ENCODE assay signal across 8 cellular contexts in genomic region chr13:98842858-98843481, GRCh38.
DNase-seq lines count a peak whose midpoint lies in the region; ATAC-seq, FAIRE-seq and TF ChIP-seq lines count a peak whose summit lies in the region.

No MANE protein-coding gene starts in this region.

- CTCF ChIA-PET in naive thymus-derived CD4-positive, alpha-beta T cell (lab: Charles Lee): interaction anchor here (0.6 to 1.7 kb wide), 4 partner anchors 12 to 42 kb away, joined by 3 to 5 read pairs (median 3); no protein-coding TSS in a partner anchor

- no peaks in the 10 kb centered on the region for H3K9me2 ChIP-seq in OCI-LY1 (ENCODE audit: low read depth, low read length)

- no peaks in the 10 kb centered on the region for H4K20me1 ChIP-seq in OCI-LY1 (ENCODE audit: insufficient read depth, low read length)

- intact Hi-C loops in naive thymus-derived CD4-positive, alpha-beta T cell (cut with micrococcal nuclease): loop anchor here (1.0 to 10.0 kb wide), 5 partner anchors 158 to 986 kb away; no protein-coding TSS in a partner anchor

- no peak overlapping the region for H2AFZ ChIP-seq in OCI-LY1 (ENCODE audit: low read length)

- no peak overlapping the region for H3K9ac ChIP-seq in OCI-LY1 (ENCODE audit: low read length)

- no peak for FAIRE-seq in HTR-8/SVneo (lab: Jason Lieb, UNC)

- H3K27me3 ChIP-seq in OCI-LY1 (ENCODE audit: insufficient read depth, low read length): no peaks in the 10 kb centered on the region
- no peaks in the 10 kb centered on the region for H3K27me3 ChIP-seq in naive thymus-derived CD4-positive, alpha-beta T cell (ENCODE audit: control insufficient read depth in 2 of 2, insufficient read depth in 2 of 2, low read length in 2 of 2)

- H3K9me3 Mint-ChIP-seq in naive thymus-derived CD4-positive, alpha-beta T cell: no peaks in the 10 kb centered on the region

- H3K4me3 Mint-ChIP-seq in naive thymus-derived CD4-positive, alpha-beta T cell: no peak overlapping the region

- no peaks in the 10 kb centered on the region for H3K36me3 ChIP-seq in OCI-LY1 (ENCODE audit: insufficient read depth, low read length)
- H3K36me3 ChIP-seq in naive thymus-derived CD4-positive, alpha-beta T cell (ENCODE audit: control insufficient read depth in 2 of 3, insufficient read depth in 3 of 3, low read length in 3 of 3): peaks cover 0 to 29% (median 0%) of the 10 kb centered on the region in 3 experiments

- peaks cover 21 to 51% (median 25%) of the 10 kb centered on the region in 5 donors for H3K36me3 Mint-ChIP-seq in naive thymus-derived CD4-positive, alpha-beta T cell

- peaks cover 0 to 12% (median 9%) of the 10 kb centered on the region in 7 donors for H3K4me1 Mint-ChIP-seq in naive thymus-derived CD4-positive, alpha-beta T cell

- no peaks in the 10 kb centered on the region for H3K79me2 ChIP-seq in OCI-LY1 (ENCODE audit: insufficient read depth, low read length)

- H3K27me3 Mint-ChIP-seq in naive thymus-derived CD4-positive, alpha-beta T cell: no peaks in the 10 kb centered on the region

- no peaks in the 10 kb centered on the region for H3K4me1 ChIP-seq in OCI-LY1 (ENCODE audit: insufficient read depth, low read length, severe bottlenecking)
- H3K4me1 ChIP-seq in naive thymus-derived CD4-positive, alpha-beta T cell (ENCODE audit: control insufficient read depth in 2 of 2, insufficient read depth in 2 of 2, low read length in 2 of 2): no peaks in the 10 kb centered on the region

- no peak overlapping the region for H3K4me3 ChIP-seq in OCI-LY1 (ENCODE audit: low read depth, low read length, poor library complexity, severe bottlenecking)
- no peak overlapping the region for H3K4me3 ChIP-seq in epithelial cell of proximal tubule (ENCODE audit: low read depth, low read length)
- H3K4me3 ChIP-seq in naive thymus-derived CD4-positive, alpha-beta T cell (ENCODE audit: low read length): no peak overlapping the region

- POLR2A ChIA-PET in naive thymus-derived CD4-positive, alpha-beta T cell (lab: Charles Lee): no interaction called here

- peak overlapping the region in 5 of 9 donors; percentile 13 to 60 (median 46) for H3K27ac Mint-ChIP-seq in naive thymus-derived CD4-positive, alpha-beta T cell

- H3K9me3 ChIP-seq in OCI-LY1 (ENCODE audit: low read length): no peaks in the 10 kb centered on the region
- no peaks in the 10 kb centered on the region for H3K9me3 ChIP-seq in naive thymus-derived CD4-positive, alpha-beta T cell (ENCODE audit: control insufficient read depth in 2 of 3, low read length in 3 of 3)

- H3F3A ChIP-seq in OCI-LY1 (ENCODE audit: insufficient read depth, low read length): no peaks in the 10 kb centered on the region

- H3K4me2 ChIP-seq in OCI-LY1 (ENCODE audit: low read length): no peak overlapping the region

- H3K27ac ChIP-seq in OCI-LY1 (ENCODE audit: low read depth, low read length, poor library complexity, severe bottlenecking): no peak overlapping the region
- no peak overlapping the region for H3K27ac ChIP-seq in naive thymus-derived CD4-positive, alpha-beta T cell (ENCODE audit: low read depth, low read length)

- ATAC-seq in GM21515 (IDR thresholded peaks at IDR 0.05; ENCODE audit: unreplicated experiment): peak; percentile 94
- peak; percentile 87 for ATAC-seq in naive thymus-derived CD4-positive, alpha-beta T cell

- DNase-seq in DMS53 (lab: John Stamatoyannopoulos, UW) (peak; percentile 78), HTR-8/SVneo (ENCODE audit: insufficient read length, low spot score) (peak; percentile 55), epithelial cell of proximal tubule (ENCODE audit: low read depth) (no peak), stromal cell of bone marrow (ENCODE audit: low read depth) (peak; percentile 54)
- DNase-seq in activated CD8-positive, alpha-beta memory T cell treated with anti-CD3 and anti-CD28 coated beads, Interleukin-2, amount 50 U/mL, for 4 hours: peak; percentile 63
- peak; percentile 20 to 65 (median 48) for DNase-seq in naive thymus-derived CD4-positive, alpha-beta T cell

- peak; percentile 99 for TF ChIP-seq CTCF in OCI-LY1 (IDR thresholded peaks at IDR 0.05; ENCODE audit: low read length)
- peak; percentile 97 for TF ChIP-seq CTCF in epithelial cell of proximal tubule (conservative IDR thresholded peaks at IDR 0.05; ENCODE audit: low read depth, low read length)
